Comparison of ENCODE assay signal across 20 cellular contexts in genomic region chr13:113625965-113626661, GRCh38. TPM values are rescaled to one million over a fixed set of nuclear protein-coding genes. Genes with fewer than 3 reads are reported as not detected.
DNase-seq lines count a peak whose midpoint lies in the region; TF ChIP-seq lines count a peak whose summit lies in the region.
"Had no signal": no experiment of that assay in that cellular context is flagged by ENCODE, and none has a peak within 500 bp of the region (broad histone marks: within the 10 kb centered on the region; RNA-seq: fewer than 3 reads in every experiment).

No MANE protein-coding gene starts in this region.

- peaks cover 19% of the 10 kb centered on the region for H3K36me3 ChIP-seq in osteoblast (ENCODE audit: insufficient read depth, low read length)
- no peaks in the 10 kb centered on the region for H3K36me3 ChIP-seq in uterus
- H3K36me3 ChIP-seq: breast epithelium had no signal

- H3K9me3 ChIP-seq in osteoblast (ENCODE audit: low read depth, low read length) (no peaks in the 10 kb centered on the region), uterus (no peaks in the 10 kb centered on the region)
- H3K9me3 ChIP-seq: breast epithelium, MG63 had no signal

- H4K20me1 ChIP-seq in osteoblast (ENCODE audit: insufficient read depth, low read length), result peaks cover 49% of the 10 kb centered on the region

- TF ChIP-seq CTCF in CD14-positive monocyte (IDR thresholded peaks at IDR 0.05), result no peak
- TF ChIP-seq CTCF in endothelial cell (IDR thresholded peaks at IDR 0.05; ENCODE audit: unreplicated experiment), result no peak
- TF ChIP-seq CTCF in osteoblast (IDR thresholded peaks at IDR 0.05; ENCODE audit: extremely low read depth, low read depth, low read length), result no peak
- no peak for TF ChIP-seq CTCF in uterus (IDR thresholded peaks at IDR 0.05)
- no peak for TF ChIP-seq CTCF in GM13976 (IDR thresholded peaks at IDR 0.05; ENCODE audit: borderline replicate concordance, control extremely low read depth, extremely low read depth, insufficient read depth, missing control alignments)

- in situ Hi-C loops in GM13976 (cut with MboI; ENCODE audit: low sequenced_read_pairs, unreplicated experiment), result no loop called here

- peaks cover 36 to 76% of the 10 kb centered on the region in 2 donors for H3K36me3 Mint-ChIP-seq in CD14-positive monocyte
- H3K36me3 Mint-ChIP-seq in endothelial cell (ENCODE audit: low read depth, unreplicated experiment), result peaks cover 50% of the 10 kb centered on the region

- H3K27me3 Mint-ChIP-seq in CD14-positive monocyte (ENCODE audit: low read depth in 3 of 3), result peaks cover 0 to 19% (median 2%) of the 10 kb centered on the region in 3 donors
- H3K27me3 Mint-ChIP-seq in endothelial cell (ENCODE audit: unreplicated experiment), result peaks cover 10% of the 10 kb centered on the region
- H3K27me3 Mint-ChIP-seq: activated CD4-positive, alpha-beta T cell treated with anti-CD3 and anti-CD28 coated beads, Interleukin-2, amount 10 ng/mL, durations not matched to agents 7 days and 5 days; CD4-positive, alpha-beta memory T cell; stimulated activated naive CD8-positive, alpha-beta T cell treated with anti-CD3 and anti-CD28 coated beads, Interleukin-15, Interleukin-2, amounts not matched to agents 100 ng/mL and 50 ng/mL, for 24 hours had no signal

- H3K9me3 Mint-ChIP-seq in CD14-positive monocyte (peaks cover 0 to 6% (median 1%) of the 10 kb centered on the region in 7 donors), endothelial cell (ENCODE audit: unreplicated experiment) (no peaks in the 10 kb centered on the region)
- H3K9me3 Mint-ChIP-seq: CD4-positive, alpha-beta memory T cell; stimulated activated naive CD8-positive, alpha-beta T cell treated with anti-CD3 and anti-CD28 coated beads, Interleukin-15, Interleukin-2, amounts not matched to agents 100 ng/mL and 50 ng/mL, for 24 hours had no signal

- no peaks in the 10 kb centered on the region for H3K4me1 Mint-ChIP-seq in CD14-positive monocyte
- H3K4me1 Mint-ChIP-seq in endothelial cell (ENCODE audit: unreplicated experiment), result peaks cover 31% of the 10 kb centered on the region

- no peak for TF ChIP-seq POLR2A in uterus (IDR thresholded peaks at IDR 0.05)

- H3K79me2 ChIP-seq in osteoblast (ENCODE audit: insufficient read depth, low read length), result peaks cover 52% of the 10 kb centered on the region

- H3K27ac Mint-ChIP-seq in CD14-positive monocyte, result peak overlapping the region in 6 of 7 donors; percentile 9 to 87 (median 70)
- peak overlapping the region; percentile 9 for H3K27ac Mint-ChIP-seq in endothelial cell (ENCODE audit: unreplicated experiment)
- H3K27ac Mint-ChIP-seq: CD4-positive, alpha-beta memory T cell; stimulated activated naive CD8-positive, alpha-beta T cell treated with anti-CD3 and anti-CD28 coated beads, Interleukin-15, Interleukin-2, amounts not matched to agents 100 ng/mL and 50 ng/mL, for 24 hours had no signal

- H3K4me3 Mint-ChIP-seq in CD14-positive monocyte, result no peak overlapping the region
- H3K4me3 Mint-ChIP-seq in endothelial cell (ENCODE audit: unreplicated experiment), result peak overlapping the region; percentile 51
- H3K4me3 Mint-ChIP-seq: activated CD4-positive, alpha-beta T cell treated with anti-CD3 and anti-CD28 coated beads, Interleukin-2, amount 10 ng/mL, durations not matched to agents 7 days and 5 days; CD4-positive, alpha-beta memory T cell; stimulated activated naive CD8-positive, alpha-beta T cell treated with anti-CD3 and anti-CD28 coated beads, Interleukin-15, Interleukin-2, amounts not matched to agents 100 ng/mL and 50 ng/mL, for 24 hours had no signal

- DNase-seq in CD14-positive monocyte (ENCODE audit: low spot score) (peak; percentile 16), M059J (ENCODE audit: low read depth) (peak; percentile 20), endothelial cell (ENCODE audit: low spot score) (no peak), osteoblast (ENCODE audit: insufficient read length, low spot score, missing footprints) (peak; percentile 92), NCI-H187 (lab: John Stamatoyannopoulos, UW) (no peak), uterus (no peak), GM13976 (ENCODE audit: low spot score) (no peak), NCI-H748 treated with DMSO at 0.1 percent for 48 hours (lab: John Stamatoyannopoulos, UW) (no peak)
- DNase-seq: activated CD4-positive, alpha-beta T cell treated with anti-CD3 and anti-CD28 coated beads, Interleukin-2, amount 10 ng/mL, durations not matched to agents 7 days and 5 days; CD4-positive, alpha-beta memory T cell; MG63; NCI-H2227 treated with DMSO at 0.1 percent for 48 hours; PC-9; stimulated activated CD4-positive, alpha-beta T cell treated with anti-CD3 and anti-CD28 coated beads, Interleukin-4, amount 100 ng/mL, for 4 hours; T-helper 2 cell had no signal

- H2AFZ ChIP-seq in osteoblast (ENCODE audit: low read length), result no peak overlapping the region
- H2AFZ ChIP-seq: PC-9 had no signal

- H3K27ac ChIP-seq in osteoblast (ENCODE audit: low read depth, low read length) (no peak overlapping the region), uterus (no peak overlapping the region)
- H3K27ac ChIP-seq: breast epithelium, PC-9 had no signal

- no peak overlapping the region for H3K4me3 ChIP-seq in osteoblast (ENCODE audit: insufficient read depth, low read length)
- H3K4me3 ChIP-seq in uterus, result no peak overlapping the region
- H3K4me3 ChIP-seq: breast epithelium, MG63, PC-9 had no signal

- no peaks in the 10 kb centered on the region for H3K27me3 ChIP-seq in osteoblast (ENCODE audit: insufficient read depth, low read length)
- H3K27me3 ChIP-seq in uterus, result no peaks in the 10 kb centered on the region
- H3K27me3 ChIP-seq: breast epithelium, MG63 had no signal

- H3K4me1 ChIP-seq in osteoblast (ENCODE audit: insufficient read depth, low read length), result peaks cover 14% of the 10 kb centered on the region
- H3K4me1 ChIP-seq in uterus, result no peaks in the 10 kb centered on the region
- H3K4me1 ChIP-seq: breast epithelium had no signal

- intact Hi-C loops in CD14-positive monocyte (cut with micrococcal nuclease), result no loop called here
- intact Hi-C loops in uterus (cut with DNase I; ENCODE audit: low total_unique reads), result no loop called here

- no peak overlapping the region for H3K4me2 ChIP-seq in osteoblast (ENCODE audit: insufficient read depth, low read length)
- H3K4me2 ChIP-seq: PC-9 had no signal

RNA-seq across cellular contexts. Expression of gene ATP4B, which starts 31.9 kb away (rescaled TPM):
- not detected for polyA plus RNA-seq in CD14-positive monocyte
- total RNA-seq in M059J (2014; rRNA removed; shearing (Covaris generic)), result not detected in 2 replicates
- total RNA-seq in endothelial cell (ENCODE audit: unreplicated experiment) (not detected), osteoblast (not detected in 2 replicates), uterus (under 1 TPM in 1 of 4 donors, not detected in 3; 0.28 TPM)
- total RNA-seq: activated CD4-positive, alpha-beta T cell treated with anti-CD3 and anti-CD28 coated beads, Interleukin-2, amount 10 ng/mL, durations not matched to agents 7 days and 5 days; breast epithelium; CD4-positive, alpha-beta memory T cell; mucosa of gallbladder; PC-9; renal cortical epithelial cell had no signal

RNA-seq across cellular contexts. Expression of gene GRK1, which starts 40.9 kb away (rescaled TPM):
- not detected for polyA plus RNA-seq in CD14-positive monocyte
- not detected in 2 replicates for total RNA-seq in M059J (2014; rRNA removed; shearing (Covaris generic))
- 0.54 TPM for total RNA-seq in endothelial cell (ENCODE audit: unreplicated experiment)
- not detected in 2 replicates for total RNA-seq in osteoblast
- under 1 TPM in 2 of 4 donors, not detected in 2; 0.07 to 0.12 TPM for total RNA-seq in uterus
- total RNA-seq: breast epithelium; CD4-positive, alpha-beta memory T cell; mucosa of gallbladder; PC-9; renal cortical epithelial cell had no signal
- polyA plus RNA-seq: CD4-positive, alpha-beta memory T cell; esophagus had no signal

RNA-seq across cellular contexts. Expression of gene TFDP1, which starts 41.6 kb away (rescaled TPM):
- polyA plus RNA-seq in CD14-positive monocyte, result 10 to 100 TPM; 37.6 to 54.0 TPM
- total RNA-seq in M059J (2014; rRNA removed; shearing (Covaris generic)), result 83.5 and 116 TPM in 2 replicates
- total RNA-seq in endothelial cell (ENCODE audit: unreplicated experiment) (65.8 TPM), osteoblast (48.6 and 56.8 TPM in 2 replicates), uterus (100 to 1,000 TPM in 1 of 4 donors, 10 to 100 TPM in 3; 10.3 to 101 (median 52.3) TPM)

Comparison
In these comparisons a context has a peak if more than half of its experiments do, and no peak if none do; other contexts are left out.
1. DNase-seq: peak in CD14-positive monocyte (single experiment), M059J (single experiment) and osteoblast (single experiment); none in endothelial cell (single experiment), NCI-H187 (0 of 2), uterus (0 of 2), GM13976 (single experiment) and NCI-H748 treated with DMSO at 0.1 percent for 48 hours (single experiment).